ENCODE assay signal across 8 cellular contexts in genomic region chr11:19240420-19241259, GRCh38. TPM values are rescaled to one million over a fixed set of nuclear protein-coding genes. Genes with fewer than 3 reads are reported as not detected.
A peak's percentile ranks its signal among the peaks of the same experiment; 100 is the strongest.
DNase-seq lines count a peak whose midpoint lies in the region; ATAC-seq lines count a peak whose summit lies in the region.

E2F8 (minus strand) TSS chr11:19240945; CDS start chr11:19240121, 824 bp downstream.

- under 1% methylated on average over 59 of the region's 59 CpGs for WGBS in right cardiac atrium
- 1% methylated on average over 57 to 59 of the region's 59 CpGs for WGBS in aorta, 2 donors

- peaks cover 2% of the 10 kb centered on the region for H3K36me3 Mint-ChIP-seq in T-helper 17 cell (ENCODE audit: low read depth)

- H3K36me3 ChIP-seq in aorta (ENCODE audit: control insufficient read depth in 1 of 2, insufficient read depth in 2 of 2, low read length in 1 of 2) = no peaks in the 10 kb centered on the region

- H3K9me3 ChIP-seq in T-helper 17 cell (ENCODE audit: control insufficient read depth, low read length, poor library complexity, severe bottlenecking) = no peaks in the 10 kb centered on the region
- no peaks in the 10 kb centered on the region for H3K9me3 ChIP-seq in right cardiac atrium (ENCODE audit: control insufficient read depth, low read length)
- H3K9me3 ChIP-seq in aorta (ENCODE audit: control insufficient read depth, low read length) = peaks cover 2% of the 10 kb centered on the region

- H3K27ac Mint-ChIP-seq in T-helper 17 cell = peak within 1 kb of the TSS; percentile 43

- H3K4me3 ChIP-seq in right cardiac atrium (ENCODE audit: low read length) (peak within 1 kb of the TSS; percentile 83), aorta (ENCODE audit: low read length in 2 of 2) (peak within 1 kb of the TSS; percentile 86 to 99)

- peak within 1 kb of the TSS; percentile 94 for H3K4me3 Mint-ChIP-seq in T-helper 17 cell

- ATAC-seq in GM18499 (IDR thresholded peaks at IDR 0.05; ENCODE audit: insufficient read depth, unreplicated experiment) (peak; percentile 76), HG02943 (IDR thresholded peaks at IDR 0.05; ENCODE audit: low read depth, unreplicated experiment) (peak; percentile 86), T-helper 17 cell (peak; percentile 86), right cardiac atrium (peak; percentile 97 to 98), aorta (ENCODE audit: low FRiP score) (peak; percentile 97)

- H3K4me1 Mint-ChIP-seq in T-helper 17 cell = peaks cover 14% of the 10 kb centered on the region

- H3K27ac ChIP-seq in right cardiac atrium (ENCODE audit: low read length) (peak within 1 kb of the TSS; percentile 2), aorta (ENCODE audit: low read depth in 1 of 2, low read length in 2 of 2) (no peak within 1 kb of the TSS)

- peaks cover 31% of the 10 kb centered on the region for H3K27me3 Mint-ChIP-seq in T-helper 17 cell

- intact Hi-C loops in right cardiac atrium (cut with DNase I) (no loop called here), aorta (cut with DNase I) (no loop called here)

- H3K4me1 ChIP-seq in right cardiac atrium (ENCODE audit: control insufficient read depth, insufficient read depth, low read length) (peaks cover 3% of the 10 kb centered on the region), aorta (ENCODE audit: control insufficient read depth in 1 of 2, insufficient read depth in 2 of 2, low read length in 2 of 2) (no peaks in the 10 kb centered on the region)

- H3K27me3 ChIP-seq in right cardiac atrium (ENCODE audit: control insufficient read depth, insufficient read depth) (no peaks in the 10 kb centered on the region), aorta (ENCODE audit: control insufficient read depth in 1 of 2, insufficient read depth in 2 of 2, low read length in 1 of 2) (peaks cover 0 to 3% of the 10 kb centered on the region in 2 donors)

- DNase-seq in NCI-H187 (lab: John Stamatoyannopoulos, UW) (peak; percentile 80 to 96), T-helper 17 cell (peak; percentile 63 to 71 (median 68)), amygdala (lab: John Stamatoyannopoulos, UW) (peak; percentile 19 to 92 (median 78)), right cardiac atrium (peak; percentile 94 to 97 (median 95)), putamen (ENCODE audit: low spot score) (peak; percentile 85), aorta (peak; percentile 95 to 96)

RNA-seq across cellular contexts. Expression of gene E2F8, which starts in this region (rescaled TPM):
- total RNA-seq in T-helper 17 cell (under 1 TPM in 1 of 2 donors, not detected in 1; 0.21 TPM), right cardiac atrium (1 to 10 TPM; 4.8 to 7.9 (median 5.7) TPM), aorta (under 1 TPM; 0.29 to 0.63 TPM)
- polyA plus RNA-seq in right cardiac atrium (2.9 TPM), aorta (under 1 TPM in 1 of 2 donors, not detected in 1; 0.05 TPM)

Comparison
In these comparisons a context has a peak if more than half of its experiments do, and no peak if none do; other contexts are left out.
1. Peak in DNase-seq and ATAC-seq in T-helper 17 cell; RNA of the gene not detected or under 1 TPM.
2. Peak in DNase-seq, ATAC-seq and H3K4me3 ChIP-seq in aorta; RNA of the gene not detected or under 1 TPM.